12 cellular contexts compared by ENCODE assay signal in genomic region chr22:21936151-21936778, GRCh38. TPM values are rescaled to one million over a fixed set of nuclear protein-coding genes. Genes with fewer than 3 reads are reported as not detected.
A peak's percentile ranks its signal among the peaks of the same experiment; 100 is the strongest.
DNase-seq lines count a peak whose midpoint lies in the region; ATAC-seq, FAIRE-seq and TF ChIP-seq lines count a peak whose summit lies in the region.
"Had no signal": no experiment of that assay in that cellular context is flagged by ENCODE, and none has a peak within 500 bp of the region (broad histone marks: within the 10 kb centered on the region; RNA-seq: fewer than 3 reads in every experiment).

No MANE protein-coding gene starts in this region.

- ATAC-seq in pancreas: no peak
- ATAC-seq in HG03025 (IDR thresholded peaks at IDR 0.05; ENCODE audit: low FRiP score, unreplicated experiment): no peak

- H4K20me1 ChIP-seq in BLaER1 treated with 17β-estradiol and CSF1 and Interleukin-3, amounts not matched to agents 10 nM and 100 nM: peaks cover 0 to 7% (median 0%) of the 10 kb centered on the region in 11 experiments; a peak in 5 of 22 replicates

- no peaks in the 10 kb centered on the region for H3K9me3 ChIP-seq in BLaER1 treated with 17β-estradiol and CSF1 and Interleukin-3, amounts not matched to agents 10 nM and 100 nM (replicated peaks in 1 of 11)
- no peaks in the 10 kb centered on the region for H3K9me3 ChIP-seq in pancreas
- H3K9me3 ChIP-seq: SJCRH30 had no signal

- intact Hi-C loops in pancreas (cut with DNase I): loop anchor here in 1 of 3 donors (5.0 kb wide), 1 partner anchor 224 kb away; no protein-coding TSS in a partner anchor

- H3K27ac ChIP-seq in BLaER1 treated with 17β-estradiol and CSF1 and Interleukin-3, amounts not matched to agents 10 nM and 100 nM: peak overlapping the region; percentile 56 to 95 (median 89); a peak in 20 of 22 replicates
- peak overlapping the region; percentile 89 to 94 (median 92) for H3K27ac ChIP-seq in pancreas
- H3K27ac ChIP-seq: SJCRH30 had no signal

- H3K4me2 ChIP-seq in BLaER1 treated with 17β-estradiol and CSF1 and Interleukin-3, amounts not matched to agents 10 nM and 100 nM: peak overlapping the region; percentile 90 to 99 (median 97)

- peak overlapping the region in 10 of 11 experiments; percentile 76 to 87 (median 82); a peak in 18 of 22 replicates for H3K9ac ChIP-seq in BLaER1 treated with 17β-estradiol and CSF1 and Interleukin-3, amounts not matched to agents 10 nM and 100 nM

- peaks cover 55 to 69% (median 59%) of the 10 kb centered on the region in 10 experiments for H3K4me1 ChIP-seq in BLaER1 treated with 17β-estradiol and CSF1 and Interleukin-3, amounts not matched to agents 10 nM and 100 nM
- peaks cover 0 to 19% (median 14%) of the 10 kb centered on the region in 3 donors for H3K4me1 ChIP-seq in pancreas

- H3K4me3 ChIP-seq in BLaER1 treated with 17β-estradiol and CSF1 and Interleukin-3, amounts not matched to agents 10 nM and 100 nM: 0 out of 20 replicates have a peak overlapping the region, but pooled peaks of 1 of the 10 experiments have one; percentile 73
- H3K4me3 ChIP-seq in pancreas: no peak overlapping the region
- H3K4me3 ChIP-seq: SJCRH30 had no signal

- H3K36me3 ChIP-seq in BLaER1 treated with 17β-estradiol and CSF1 and Interleukin-3, amounts not matched to agents 10 nM and 100 nM: peaks cover 30 to 62% (median 46%) of the 10 kb centered on the region in 11 experiments
- H3K36me3 ChIP-seq in pancreas: peaks cover 4 to 17% (median 12%) of the 10 kb centered on the region in 3 donors

- no peak for FAIRE-seq in pancreas (lab: Jason Lieb, UNC)

- 89 to 91% methylated on average over 15 of the region's 15 CpGs for WGBS in pancreas, 2 donors

- DNase-seq in UCSD-AML1 (lab: John Stamatoyannopoulos, UW; ENCODE audit: unreplicated experiment) (peak; percentile 72), globus pallidus (ENCODE audit: low spot score) (peak; percentile 38), pancreas (peak in 1 of 6 donors; percentile 43), NCI-H1105 treated with DMSO at 0.1 percent for 48 hours (lab: John Stamatoyannopoulos, UW) (no peak), DMS153 treated with DMSO at 0.1 percent for 48 hours (lab: John Stamatoyannopoulos, UW; ENCODE audit: unreplicated experiment) (no peak), DMS114 treated with DMSO at 0.1 percent for 48 hours (lab: John Stamatoyannopoulos, UW; ENCODE audit: unreplicated experiment) (no peak)
- DNase-seq: activated CD8-positive, alpha-beta memory T cell treated with anti-CD3 and anti-CD28 coated beads, Interleukin-2, amount 50 U/mL, for 4 hours; erythroblast; SJCRH30; stimulated activated CD8-positive, alpha-beta memory T cell treated with anti-CD3 and anti-CD28 coated beads, Interleukin-4, amount 100 ng/mL, for 48 hours had no signal

- no peaks in the 10 kb centered on the region for H3K27me3 ChIP-seq in BLaER1 treated with 17β-estradiol and CSF1 and Interleukin-3, amounts not matched to agents 10 nM and 100 nM
- H3K27me3 ChIP-seq in pancreas: no peaks in the 10 kb centered on the region
- H3K27me3 ChIP-seq: SJCRH30 had no signal

- TF ChIP-seq CTCF in pancreas (IDR thresholded peaks at IDR 0.05): no peak

RNA-seq across cellular contexts. Expression of gene PPM1F, which starts 16.4 kb away (rescaled TPM):
- 10 to 100 TPM in 3 of 6 donors, 1 to 10 TPM in 3; 9.2 to 16.0 (median 10.2) TPM for total RNA-seq in pancreas
- 10 to 100 TPM in 1 of 2 donors, 1 to 10 TPM in 1; 9.2 to 10.5 TPM for polyA plus RNA-seq in pancreas

RNA-seq across cellular contexts. Expression of gene TOP3B, which starts 46.3 kb away (rescaled TPM):
- total RNA-seq in pancreas: 10 to 100 TPM in 2 of 6 donors, 1 to 10 TPM in 4; 6.7 to 17.3 (median 9.4) TPM
- 10 to 100 TPM; 18.0 to 20.5 TPM for polyA plus RNA-seq in pancreas

Comparison
In these comparisons a context has a peak if more than half of its experiments do, and no peak if none do; other contexts are left out.
1. DNase-seq: peak in UCSD-AML1 (single experiment) and globus pallidus (single experiment); none in NCI-H1105 treated with DMSO at 0.1 percent for 48 hours (single experiment), DMS153 treated with DMSO at 0.1 percent for 48 hours (single experiment) and DMS114 treated with DMSO at 0.1 percent for 48 hours (single experiment).